ENCODE assay signal across 24 cellular contexts in the genomic region with DNA sequence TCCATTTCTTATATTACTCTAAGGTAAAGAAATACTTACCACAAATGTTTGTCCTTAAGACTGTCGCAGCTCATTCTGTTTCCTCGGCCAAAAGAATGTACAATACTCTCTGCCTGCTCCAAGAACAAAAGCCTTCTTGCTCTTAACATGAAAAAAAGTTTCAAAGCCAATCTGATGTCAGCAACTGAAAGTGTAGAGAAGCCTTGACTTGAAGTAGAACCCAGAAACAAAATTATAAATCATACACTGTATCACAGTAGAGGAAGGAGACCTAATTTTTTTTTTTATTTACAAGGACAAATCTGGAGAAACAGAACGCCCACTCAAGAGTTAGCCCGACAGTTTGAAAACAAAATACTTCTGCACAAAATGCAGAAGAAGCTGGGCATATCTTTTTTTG. TPM values are rescaled to one million over a fixed set of nuclear protein-coding genes. Genes with fewer than 3 reads are reported as not detected.
"Had no signal": no experiment of that assay in that cellular context is flagged by ENCODE, and none has a peak within 500 bp of the region (broad histone marks: within the 10 kb centered on the region; RNA-seq: fewer than 3 reads in every experiment).

A gene with protein sequence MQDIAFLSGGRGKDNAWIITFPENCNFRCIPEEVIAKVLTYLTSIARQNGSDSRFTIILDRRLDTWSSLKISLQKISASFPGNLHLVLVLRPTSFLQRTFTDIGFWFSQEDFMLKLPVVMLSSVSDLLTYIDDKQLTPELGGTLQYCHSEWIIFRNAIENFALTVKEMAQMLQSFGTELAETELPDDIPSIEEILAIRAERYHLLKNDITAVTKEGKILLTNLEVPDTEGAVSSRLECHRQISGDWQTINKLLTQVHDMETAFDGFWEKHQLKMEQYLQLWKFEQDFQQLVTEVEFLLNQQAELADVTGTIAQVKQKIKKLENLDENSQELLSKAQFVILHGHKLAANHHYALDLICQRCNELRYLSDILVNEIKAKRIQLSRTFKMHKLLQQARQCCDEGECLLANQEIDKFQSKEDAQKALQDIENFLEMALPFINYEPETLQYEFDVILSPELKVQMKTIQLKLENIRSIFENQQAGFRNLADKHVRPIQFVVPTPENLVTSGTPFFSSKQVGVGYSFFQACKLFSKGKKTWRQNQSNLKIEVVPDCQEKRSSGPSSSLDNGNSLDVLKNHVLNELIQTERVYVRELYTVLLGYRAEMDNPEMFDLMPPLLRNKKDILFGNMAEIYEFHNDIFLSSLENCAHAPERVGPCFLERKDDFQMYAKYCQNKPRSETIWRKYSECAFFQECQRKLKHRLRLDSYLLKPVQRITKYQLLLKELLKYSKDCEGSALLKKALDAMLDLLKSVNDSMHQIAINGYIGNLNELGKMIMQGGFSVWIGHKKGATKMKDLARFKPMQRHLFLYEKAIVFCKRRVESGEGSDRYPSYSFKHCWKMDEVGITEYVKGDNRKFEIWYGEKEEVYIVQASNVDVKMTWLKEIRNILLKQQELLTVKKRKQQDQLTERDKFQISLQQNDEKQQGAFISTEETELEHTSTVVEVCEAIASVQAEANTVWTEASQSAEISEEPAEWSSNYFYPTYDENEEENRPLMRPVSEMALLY (minus strand): TSS at position 101 of the 400 bp plus-strand sequence. CDS start 56,423 bp downstream, outside the sequence.

- H3K36me3 Mint-ChIP-seq: mesothelial cell of epicardium had no signal

- DNase-seq: colonic mucosa; cortex of kidney; effector CD4-positive, alpha-beta T cell; effector memory CD4-positive, alpha-beta T cell; foreskin keratinocyte; gastrocnemius medialis; glutamatergic neuron; head of caudate nucleus; heart right ventricle; hippocampal formation; left cardiac atrium; left lung; left ventricle myocardium superior; lower lobe of right lung; mesenchymal stem cell; mucosa of descending colon had no signal

- ATAC-seq: foreskin keratinocyte, gastrocnemius medialis, heart right ventricle, left cardiac atrium, left lung, left ventricle myocardium superior, lower lobe of right lung, mucosa of descending colon had no signal

- H3K4me1 Mint-ChIP-seq: mesothelial cell of epicardium had no signal

- H3K27ac Mint-ChIP-seq: dendritic cell treated with granulocyte-macrophage colony-stimulating factor and Interleukin-4, amounts not matched to agents 40 ng/mL and 50 ng/mL, for 4 days; mesothelial cell of epicardium had no signal

- FAIRE-seq: islet of Langerhans, keratinocyte had no signal

- H3K27me3 Mint-ChIP-seq: dendritic cell treated with granulocyte-macrophage colony-stimulating factor and Interleukin-4, amounts not matched to agents 40 ng/mL and 50 ng/mL, for 4 days had no signal

- H3K9me3 Mint-ChIP-seq: dendritic cell treated with granulocyte-macrophage colony-stimulating factor and Interleukin-4, amounts not matched to agents 40 ng/mL and 50 ng/mL, for 4 days had no signal

- H3K4me3 Mint-ChIP-seq: dendritic cell treated with granulocyte-macrophage colony-stimulating factor and Interleukin-4, amounts not matched to agents 40 ng/mL and 50 ng/mL, for 4 days; mesothelial cell of epicardium had no signal

RNA-seq across cellular contexts. Expression of the gene that starts here (rescaled TPM):
- total RNA-seq: chondrocyte, colonic mucosa, gastrocnemius medialis, kidney epithelial cell, lower lobe of right lung, lung microvascular endothelial cell, mesenteric fat pad, mesothelial cell of epicardium had no signal
